9 cellular contexts compared by ENCODE assay signal in the genomic region with DNA sequence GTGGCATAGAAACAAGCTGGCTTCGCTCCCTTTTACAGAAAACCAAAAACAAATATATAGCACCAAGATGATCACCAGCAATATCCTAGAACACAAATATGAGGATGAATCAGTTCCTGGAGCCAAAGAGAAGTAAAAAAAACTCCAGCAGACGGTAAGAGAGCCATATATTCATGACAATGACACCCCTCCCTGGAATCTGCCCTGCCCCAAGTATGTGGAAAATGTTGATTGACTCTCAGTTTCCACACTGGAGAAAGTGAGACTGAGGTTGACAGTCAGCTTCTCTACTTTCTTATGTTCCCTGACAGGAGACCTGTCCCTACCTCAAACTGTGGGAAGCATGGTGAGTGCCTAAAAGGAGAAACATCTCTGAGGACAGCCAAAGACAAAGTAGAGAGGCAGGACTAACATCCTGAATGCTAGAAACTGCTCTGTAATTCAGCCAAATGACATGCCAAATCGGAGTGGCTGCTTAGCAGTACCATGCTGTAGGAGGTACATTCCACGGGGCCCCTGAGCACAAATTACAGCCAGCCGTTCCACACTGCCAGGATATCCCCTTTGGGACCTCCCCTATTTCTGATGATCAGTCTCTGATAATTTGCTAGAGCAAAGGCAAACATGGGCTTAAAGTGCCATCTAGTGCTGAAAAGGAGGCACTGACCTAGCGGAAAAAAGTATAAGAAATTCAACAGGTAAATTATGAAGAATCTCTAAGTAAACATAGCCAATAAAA.
DNase-seq lines count a peak whose midpoint lies in the region; ATAC-seq and TF ChIP-seq lines count a peak whose summit lies in the region.
"Had no signal": no experiment of that assay in that cellular context is flagged by ENCODE, and none has a peak within 500 bp of the region (broad histone marks: within the 10 kb centered on the region; RNA-seq: fewer than 3 reads in every experiment).

No MANE protein-coding gene starts in this region.

- H3K9ac ChIP-seq in HUES48 (ENCODE audit: low read depth, low read length) (no peak overlapping the region), colonic mucosa (ENCODE audit: low read depth in 2 of 2, low read length in 2 of 2) (no peak overlapping the region)

- TF ChIP-seq CTCF in DOHH2 (IDR thresholded peaks at IDR 0.05; ENCODE audit: low read depth, low read length, poor library complexity, severe bottlenecking), result peak; percentile 78
- peak; percentile 54 for TF ChIP-seq CTCF in WERI-Rb-1 (IDR thresholded peaks at IDR 0.05; ENCODE audit: low read depth, low read length)
- no peak for TF ChIP-seq CTCF in colonic mucosa (IDR thresholded peaks at IDR 0.05)

- intact Hi-C loops in colonic mucosa (cut with DNase I), result no loop called here

- no peaks in the 10 kb centered on the region for H3K27me3 ChIP-seq in DOHH2 (ENCODE audit: control insufficient read depth, low read length)
- H3K27me3 ChIP-seq in HUES48 (ENCODE audit: control insufficient read depth, insufficient read depth, low read length), result no peaks in the 10 kb centered on the region
- no peaks in the 10 kb centered on the region for H3K27me3 ChIP-seq in WERI-Rb-1 (ENCODE audit: insufficient read depth, low read depth, severe bottlenecking)
- H3K27me3 ChIP-seq in colonic mucosa, result no peaks in the 10 kb centered on the region

- no peak for DNase-seq in WERI-Rb-1
- DNase-seq in lung microvascular endothelial cell (ENCODE audit: low read depth in 2 of 2), result peak; percentile 56 to 85
- no peak for DNase-seq in GF-D8 (lab: John Stamatoyannopoulos, UW)
- DNase-seq in activated CD8-positive, alpha-beta memory T cell treated with anti-CD3 and anti-CD28 coated beads, Interleukin-2, amount 50 U/mL, for 48 hours, result no peak
- DNase-seq in colonic mucosa, result no peak
- DNase-seq: activated CD4-positive, alpha-beta memory T cell treated with anti-CD3 and anti-CD28 coated beads, Interleukin-2, amount 10 ng/mL, durations not matched to agents 7 days and 5 days had no signal

- H3F3A ChIP-seq in DOHH2 (ENCODE audit: control insufficient read depth, insufficient read depth), result no peaks in the 10 kb centered on the region

- H3K9me3 ChIP-seq in DOHH2 (ENCODE audit: control insufficient read depth, insufficient read depth, low read length) (no peaks in the 10 kb centered on the region), HUES48 (ENCODE audit: control insufficient read depth, insufficient read depth, low read length) (peaks cover 27% of the 10 kb centered on the region), WERI-Rb-1 (ENCODE audit: severe bottlenecking) (peaks cover 4% of the 10 kb centered on the region), colonic mucosa (no peaks in the 10 kb centered on the region)

- no peak for ATAC-seq in HG02623 (IDR thresholded peaks at IDR 0.05; ENCODE audit: unreplicated experiment)

- H3K79me2 ChIP-seq in DOHH2 (ENCODE audit: control insufficient read depth, low read length), result no peaks in the 10 kb centered on the region

- H3K4me1 ChIP-seq in DOHH2 (ENCODE audit: control insufficient read depth, low read length) (no peaks in the 10 kb centered on the region), HUES48 (ENCODE audit: control insufficient read depth, insufficient read depth, low read length) (0 out of 2 replicates have a peak, but pooled peaks cover 2% of the 10 kb centered on the region), colonic mucosa (no peaks in the 10 kb centered on the region)

- no peaks in the 10 kb centered on the region for H4K20me1 ChIP-seq in DOHH2 (ENCODE audit: control insufficient read depth, insufficient read depth, low read depth, low read length)

- H3K4me2 ChIP-seq in DOHH2 (ENCODE audit: low read length), result no peak overlapping the region

- no peak overlapping the region for H3K27ac ChIP-seq in DOHH2 (ENCODE audit: low read depth, low read length)
- H3K27ac ChIP-seq in HUES48 (ENCODE audit: low read depth, low read length), result no peak overlapping the region
- H3K27ac ChIP-seq in WERI-Rb-1, result no peak overlapping the region
- no peak overlapping the region for H3K27ac ChIP-seq in colonic mucosa

- H3K36me3 ChIP-seq in DOHH2 (ENCODE audit: control insufficient read depth, low read length) (no peaks in the 10 kb centered on the region), HUES48 (ENCODE audit: control insufficient read depth, insufficient read depth, low read length) (no peaks in the 10 kb centered on the region), WERI-Rb-1 (no peaks in the 10 kb centered on the region), colonic mucosa (no peaks in the 10 kb centered on the region)

- H3K4me3 ChIP-seq in DOHH2 (ENCODE audit: low read length) (no peak overlapping the region), HUES48 (ENCODE audit: low read depth, low read length) (peak overlapping the region; percentile 26; the same call in 1 of the 2 replicates), WERI-Rb-1 (ENCODE audit: low read depth, low read length) (no peak overlapping the region), colonic mucosa (no peak overlapping the region)

- no peaks in the 10 kb centered on the region for H3K9me2 ChIP-seq in DOHH2 (replicated peaks; ENCODE audit: control insufficient read depth, low read length)

Comparison
In these comparisons a context has a peak if more than half of its experiments do, and no peak if none do; other contexts are left out.
1. DNase-seq: peak in lung microvascular endothelial cell (2 of 2); none in WERI-Rb-1 (single experiment), GF-D8 (single experiment), activated CD8-positive, alpha-beta memory T cell treated with anti-CD3 and anti-CD28 coated beads, Interleukin-2, amount 50 U/mL, for 48 hours (single experiment) and colonic mucosa (single experiment).